Comparison of ENCODE assay signal across 8 cellular contexts in genomic region chr19:47240996-47241918, GRCh38. TPM values are rescaled to one million over a fixed set of nuclear protein-coding genes. Genes with fewer than 3 reads are reported as not detected.
DNase-seq lines count a peak whose midpoint lies in the region; ATAC-seq and TF ChIP-seq lines count a peak whose summit lies in the region.

No MANE protein-coding gene starts in this region.

- H3K9ac ChIP-seq in ES-I3 (ENCODE audit: low read depth, low read length) (peak overlapping the region; percentile 39; the same call in 1 of the 2 replicates), liver (ENCODE audit: low read depth in 1 of 2, low read length in 2 of 2) (no peak overlapping the region)

- peaks cover 0 to 4% (median 0%) of the 10 kb centered on the region in 4 donors for H3K27me3 ChIP-seq in liver (ENCODE audit: control insufficient read depth in 4 of 4, insufficient read depth in 4 of 4, low read length in 3 of 4)

- no peaks in the 10 kb centered on the region for H3K9me3 ChIP-seq in ES-I3 (ENCODE audit: control insufficient read depth, insufficient read depth, low read length)
- H3K9me3 ChIP-seq in liver (ENCODE audit: control insufficient read depth in 4 of 4, low read length in 3 of 4), result no peaks in the 10 kb centered on the region

- TF ChIP-seq RAD21 in liver (IDR thresholded peaks at IDR 0.05), result no peak

- H3K27ac ChIP-seq in liver (ENCODE audit: low read depth in 1 of 2, low read length in 2 of 2), result no peak overlapping the region

- H3K4me3 ChIP-seq in cardiac fibroblast (replicated peaks in 1 of 2; ENCODE audit: low read depth in 2 of 2, low read length in 2 of 2) (no peak overlapping the region), liver (ENCODE audit: low read depth in 1 of 3, low read length in 3 of 3) (no peak overlapping the region)

- DNase-seq in NCI-H1930 (lab: John Stamatoyannopoulos, UW) (peak; percentile 79 to 88), cardiac fibroblast (ENCODE audit: low read depth in 2 of 2) (peak; percentile 79 to 80), Ammon's horn (ENCODE audit: low spot score) (no peak)
- peak; percentile 72 to 83 for DNase-seq in activated CD4-positive, alpha-beta T cell treated with anti-CD3 and anti-CD28 coated beads for 24 hours (ENCODE audit: low read depth in 2 of 2)
- peak; percentile 70 to 75 for DNase-seq in stimulated activated CD8-positive, alpha-beta memory T cell treated with anti-CD3 and anti-CD28 coated beads, Interleukin-15, amount 100 ng/mL, for 4 hours (ENCODE audit: low read depth in 2 of 2)

- WGBS in liver, result 9% methylated on average over 27 of the region's 27 CpGs

- H3K36me3 ChIP-seq in ES-I3 (ENCODE audit: insufficient read depth, low read length), result no peaks in the 10 kb centered on the region
- H3K36me3 ChIP-seq in liver (ENCODE audit: control insufficient read depth in 4 of 4, insufficient read depth in 3 of 4, low read depth in 1 of 4, low read length in 3 of 4), result no peaks in the 10 kb centered on the region

- peaks cover 18% of the 10 kb centered on the region for H3K4me1 ChIP-seq in ES-I3 (ENCODE audit: insufficient read depth, low read length)
- H3K4me1 ChIP-seq in liver (ENCODE audit: control insufficient read depth in 4 of 4, insufficient read depth in 4 of 4, low read length in 3 of 4), result peaks cover 0 to 8% (median 6%) of the 10 kb centered on the region in 4 donors

- TF ChIP-seq CTCF in cardiac fibroblast (IDR thresholded peaks at IDR 0.05; ENCODE audit: low read depth, low read length) (no peak), liver (IDR thresholded peaks at IDR 0.05; ENCODE audit: low read depth, low read length, missing input control) (no peak)

- no peak for ATAC-seq in GM19452 (IDR thresholded peaks at IDR 0.05; ENCODE audit: unreplicated experiment)

TF ChIP-seq in liver, 16 proteins besides CTCF, POLR2A, EP300 and RAD21:
- TF ChIP-seq FOXA1 (IDR thresholded peaks at IDR 0.05) (no peak), EGR1 (IDR thresholded peaks at IDR 0.05; ENCODE audit: low read depth in 2 of 2) (no peak), JUND (IDR thresholded peaks at IDR 0.05) (peak; percentile 25 to 54)
TF ChIP-seq in liver: peak in this region for 1.

RNA-seq across cellular contexts. Expression of gene BBC3, which starts 10.3 kb away (rescaled TPM):
- total RNA-seq in liver, result 1 to 10 TPM; 1.0 to 2.1 TPM
- 1 to 10 TPM in 1 of 2 donors, under 1 TPM in 1; 0.35 to 2.6 TPM for polyA plus RNA-seq in liver

RNA-seq across cellular contexts. Expression of gene CCDC9, which starts 15.1 kb away (rescaled TPM):
- 1 to 10 TPM; 2.8 to 8.1 TPM for total RNA-seq in liver
- 1 to 10 TPM; 1.4 to 8.0 TPM for polyA plus RNA-seq in liver

RNA-seq across cellular contexts. Expression of gene INAFM1, which starts 33.4 kb away (rescaled TPM):
- total RNA-seq in liver, result 1 to 10 TPM; 1.5 to 2.0 TPM
- 1 to 10 TPM; 1.8 to 2.5 TPM for polyA plus RNA-seq in liver
